ENCODE assay signal across 21 cellular contexts in genomic region chr19:46232938-46233621, GRCh38. TPM values are rescaled to one million over a fixed set of nuclear protein-coding genes. Genes with fewer than 3 reads are reported as not detected.
DNase-seq lines count a peak whose midpoint lies in the region; FAIRE-seq and TF ChIP-seq lines count a peak whose summit lies in the region.
"Had no signal": no experiment of that assay in that cellular context is flagged by ENCODE, and none has a peak within 500 bp of the region (broad histone marks: within the 10 kb centered on the region; RNA-seq: fewer than 3 reads in every experiment).

No MANE protein-coding gene starts in this region.

- peaks cover under 1% of the 10 kb centered on the region for H3K36me3 Mint-ChIP-seq in type B pancreatic cell
- H3K36me3 Mint-ChIP-seq: CD4-positive, alpha-beta memory T cell had no signal

- intact Hi-C loops in PC-9 (cut with micrococcal nuclease; ENCODE audit: unreplicated experiment), result loop anchor here (1.0 to 5.0 kb wide), 5 partner anchors 11 to 41 kb away; no protein-coding TSS in a partner anchor
- intact Hi-C loops in endothelial cell of umbilical vein (cut with micrococcal nuclease), result no loop called here

- no peak overlapping the region for H3K4me3 ChIP-seq in PC-9
- H3K4me3 ChIP-seq in endothelial cell of umbilical vein (replicated peaks in 1 of 3; ENCODE audit: insufficient read depth in 1 of 3, low read depth in 1 of 3, low read length in 3 of 3), result no peak overlapping the region

- H3K9me3 Mint-ChIP-seq in type B pancreatic cell, result no peaks in the 10 kb centered on the region
- H3K9me3 Mint-ChIP-seq: CD4-positive, alpha-beta memory T cell had no signal

- peaks cover 18% of the 10 kb centered on the region for H3K27me3 Mint-ChIP-seq in type B pancreatic cell

- H3K9me3 ChIP-seq in PC-9 (ENCODE audit: insufficient read depth, low read depth) (no peaks in the 10 kb centered on the region), endothelial cell of umbilical vein (replicated peaks; ENCODE audit: control insufficient read depth, insufficient read depth, low read length) (no peaks in the 10 kb centered on the region)
- H3K9me3 ChIP-seq: Caco-2 had no signal

- no peaks in the 10 kb centered on the region for H3K79me2 ChIP-seq in PC-9 (ENCODE audit: low read depth)
- H3K79me2 ChIP-seq in endothelial cell of umbilical vein (ENCODE audit: control insufficient read depth, insufficient read depth, low read length), result no peaks in the 10 kb centered on the region

- dilution Hi-C loops in endothelial cell of umbilical vein (cut with MboI; ENCODE audit: extremely low pct_ligation_motif_present, low sequenced_read_pairs), result no loop called here

- CTCF ChIA-PET in PC-9 (lab: Charles Lee), result no interaction called here
- CTCF ChIA-PET in endothelial cell of umbilical vein (lab: Charles Lee), result no interaction called here

- H3K9me1 ChIP-seq in endothelial cell of umbilical vein (replicated peaks; ENCODE audit: control insufficient read depth, extremely low read depth, insufficient read depth, low read length), result no peaks in the 10 kb centered on the region

- TF ChIP-seq CTCF in PC-9 (conservative IDR thresholded peaks at IDR 0.05), result no peak
- TF ChIP-seq CTCF in VCaP (conservative IDR thresholded peaks at IDR 0.05), result no peak
- no peak for TF ChIP-seq CTCF in endothelial cell of umbilical vein (IDR thresholded peaks at IDR 0.05; ENCODE audit: extremely low read depth in 1 of 2, insufficient read depth in 1 of 2, low read depth in 1 of 2, low read length in 2 of 2)
- TF ChIP-seq CTCF in type B pancreatic cell (conservative IDR thresholded peaks at IDR 0.05), result no peak

- H3K4me1 Mint-ChIP-seq in type B pancreatic cell (ENCODE audit: unreplicated experiment), result no peaks in the 10 kb centered on the region
- H3K4me1 Mint-ChIP-seq: CD4-positive, alpha-beta memory T cell had no signal

- H3K27ac ChIP-seq in PC-9 (peak overlapping the region; percentile 87), VCaP (peak overlapping the region; percentile 22; the same call in 1 of the 2 replicates), endothelial cell of umbilical vein (ENCODE audit: insufficient read depth, low read depth, low read length) (no peak overlapping the region)
- H3K27ac ChIP-seq: 22Rv1 had no signal

- H4K20me1 ChIP-seq in PC-9 (ENCODE audit: insufficient read depth) (no peaks in the 10 kb centered on the region), endothelial cell of umbilical vein (replicated peaks; ENCODE audit: control insufficient read depth, extremely low read depth, insufficient read depth, low read length) (no peaks in the 10 kb centered on the region)

- no peak overlapping the region for H3K9ac ChIP-seq in endothelial cell of umbilical vein (replicated peaks; ENCODE audit: extremely low read depth, insufficient read depth, low read length)

- H3K4me3 Mint-ChIP-seq in type B pancreatic cell, result no peak overlapping the region
- H3K4me3 Mint-ChIP-seq: CD4-positive, alpha-beta memory T cell had no signal

- H3K36me3 ChIP-seq in PC-9 (ENCODE audit: low read depth) (no peaks in the 10 kb centered on the region), endothelial cell of umbilical vein (ENCODE audit: control insufficient read depth in 2 of 2, extremely low read depth in 1 of 2, insufficient read depth in 2 of 2, low read length in 2 of 2) (no peaks in the 10 kb centered on the region)

- H3K27me3 ChIP-seq in PC-9 (ENCODE audit: insufficient read depth, low read depth), result no peaks in the 10 kb centered on the region
- H3K27me3 ChIP-seq in endothelial cell of umbilical vein (ENCODE audit: control insufficient read depth in 2 of 2, insufficient read depth in 2 of 2, low read length in 2 of 2), result peaks cover 3 to 5% of the 10 kb centered on the region in 2 experiments

- H3F3A ChIP-seq in PC-9 (ENCODE audit: insufficient read depth, low read depth), result peaks cover 23% of the 10 kb centered on the region

- H3K4me2 ChIP-seq in PC-9 (peak overlapping the region; percentile 56), endothelial cell of umbilical vein (ENCODE audit: insufficient read depth, low read length) (no peak overlapping the region)

- POLR2A ChIA-PET in PC-9 (lab: Charles Lee; ENCODE audit: unreplicated experiment) (no interaction called here), endothelial cell of umbilical vein (lab: Charles Lee) (no interaction called here)

- no peaks in the 10 kb centered on the region for H3K9me2 ChIP-seq in PC-9 (ENCODE audit: insufficient read depth)

- FAIRE-seq in endothelial cell of umbilical vein (lab: Jason Lieb, UNC), result peak; percentile 38
- FAIRE-seq: A204.1, G401.6, GM12892 had no signal

- H3K27ac Mint-ChIP-seq in type B pancreatic cell, result peak overlapping the region; percentile 81
- H3K27ac Mint-ChIP-seq: CD4-positive, alpha-beta memory T cell had no signal

- no peak for TF ChIP-seq POLR2A in endothelial cell of umbilical vein (IDR thresholded peaks at IDR 0.05; ENCODE audit: low read depth, low read length)

- peaks cover 47% of the 10 kb centered on the region for H3K4me1 ChIP-seq in PC-9 (replicated peaks; ENCODE audit: insufficient read depth)
- no peaks in the 10 kb centered on the region for H3K4me1 ChIP-seq in endothelial cell of umbilical vein (ENCODE audit: control insufficient read depth, extremely low read depth, insufficient read depth, low read length)

- DNase-seq in PC-9, result no peak
- DNase-seq in endothelial cell of umbilical vein (ENCODE audit: low read depth, low spot score), result no peak
- no peak for DNase-seq in type B pancreatic cell (ENCODE audit: extremely low spot score, unreplicated experiment)
- DNase-seq in COLO829 (ENCODE audit: low spot score), result no peak
- DNase-seq in amniotic stem cell (lab: John Stamatoyannopoulos, UW), result no peak
- no peak for DNase-seq in NCI-H2227 (lab: John Stamatoyannopoulos, UW; ENCODE audit: unreplicated experiment)
- DNase-seq: C1 segment of cervical spinal cord; Caco-2; CD4-positive, alpha-beta memory T cell; DMS153; DND-41; GOT3; H7; HCEC 1CT had no signal

- BruUV-seq in PC-9 (replicated peaks; lab: Mats Ljungman, UMichigan) (no TSS peak), endothelial cell of umbilical vein (replicated peaks; lab: Mats Ljungman, UMichigan) (no TSS peak)

- H2AFZ ChIP-seq in PC-9 (no peak overlapping the region), endothelial cell of umbilical vein (ENCODE audit: low read depth, low read length) (no peak overlapping the region)

TF ChIP-seq in endothelial cell of umbilical vein, 7 proteins besides CTCF, POLR2A, EP300 and RAD21:
- TF ChIP-seq EZH2 (IDR thresholded peaks at IDR 0.05; ENCODE audit: borderline replicate concordance, low read depth, low read length, severe bottlenecking), result no peak
- TF ChIP-seq MAX (IDR thresholded peaks at IDR 0.05; ENCODE audit: insufficient read depth, insufficient read length), result no peak
- no peak for TF ChIP-seq POLR2AphosphoS5 (IDR thresholded peaks at IDR 0.05; ENCODE audit: insufficient read depth, low read depth, low read length)
- TF ChIP-seq GATA2 (IDR thresholded peaks at IDR 0.05; ENCODE audit: insufficient read depth, insufficient read length, low read depth, low read length), result no peak
- no peak for TF ChIP-seq MYC (IDR thresholded peaks at IDR 0.05; ENCODE audit: low read depth, low read length)
- TF ChIP-seq JUN (IDR thresholded peaks at IDR 0.05; ENCODE audit: borderline replicate concordance, insufficient read depth, insufficient read length, low read depth), result no peak
- TF ChIP-seq FOS (IDR thresholded peaks at IDR 0.05; ENCODE audit: borderline replicate concordance, insufficient read depth, low read length), result no peak

RNA-seq across cellular contexts. Expression of gene IGFL1, which starts 3.5 kb away (rescaled TPM):
- total RNA-seq in PC-9 (2021) (2.6 and 3.7 TPM in 2 replicates), endothelial cell of umbilical vein (not detected in 2 replicates), type B pancreatic cell (ENCODE audit: low replicate concordance) (0.56 and 0.76 TPM in 2 replicates)
- polyA plus RNA-seq in endothelial cell of umbilical vein, result not detected in 2 replicates
- polyA plus RNA-seq in endothelial cell of umbilical vein (2011; cell fraction: cytosol; rRNA removed), result not detected in 2 replicates
- not detected in 2 replicates for polyA plus RNA-seq in endothelial cell of umbilical vein (2011; cell fraction: nucleus; rRNA removed)
- not detected in 2 replicates for polyA plus RNA-seq in endothelial cell of umbilical vein (2012)
- polyA minus RNA-seq in endothelial cell of umbilical vein, result not detected in 2 replicates
- polyA minus RNA-seq in endothelial cell of umbilical vein (2011; cell fraction: cytosol; rRNA and poly(A)+ RNA removed), result not detected
- not detected in 2 replicates for polyA minus RNA-seq in endothelial cell of umbilical vein (2011; cell fraction: nucleus; rRNA and poly(A)+ RNA removed)
- total RNA-seq: Caco-2; CD4-positive, alpha-beta memory T cell; H7 had no signal
- polyA plus RNA-seq: AG04450; BJ; CD4-positive, alpha-beta memory T cell had no signal
